In genomic region chr12:61781021-61781581, GRCh38 we compare ENCODE assay signal across 18 cellular contexts.
"Had no signal": no experiment of that assay in that cellular context is flagged by ENCODE, and none has a peak within 500 bp of the region (broad histone marks: within the 10 kb centered on the region; RNA-seq: fewer than 3 reads in every experiment).

No MANE protein-coding gene starts in this region.

- H3K36me3 Mint-ChIP-seq: activated naive CD8-positive, alpha-beta T cell treated with anti-CD3 and anti-CD28 coated beads, Interleukin-2, amount 10 ng/mL, durations not matched to agents 7 days and 5 days; memory B cell; stimulated activated effector memory CD8-positive, alpha-beta T cell treated with anti-CD3 and anti-CD28 coated beads, Interleukin-12 subunit alpha, Interleukin-12 subunit beta, amount 100 ng/mL, for 72 hours had no signal

- H3K4me3 ChIP-seq: heart left ventricle, sigmoid colon, thoracic aorta, upper lobe of right lung had no signal

- H3K4me1 ChIP-seq: heart left ventricle, upper lobe of right lung had no signal

- H3K27ac ChIP-seq: brain microvascular endothelial cell, heart left ventricle, sigmoid colon, thoracic aorta, upper lobe of right lung had no signal

- H3K27me3 Mint-ChIP-seq: activated CD4-positive, alpha-beta T cell treated with anti-CD3 and anti-CD28 coated beads, Interleukin-2, amount 10 ng/mL, durations not matched to agents 7 days and 5 days; memory B cell; natural killer cell treated with Interleukin-12 subunit alpha and Interleukin-12 subunit beta and Interleukin-15 and Interleukin-18, amount 100 ng/mL, for 72 hours had no signal

- H3K4me1 Mint-ChIP-seq: activated CD4-positive, alpha-beta T cell treated with anti-CD3 and anti-CD28 coated beads, Interleukin-2, amount 10 ng/mL, durations not matched to agents 7 days and 5 days; activated naive CD8-positive, alpha-beta T cell treated with anti-CD3 and anti-CD28 coated beads, Interleukin-2, amount 10 ng/mL, durations not matched to agents 7 days and 5 days; memory B cell; stimulated activated effector memory CD8-positive, alpha-beta T cell treated with anti-CD3 and anti-CD28 coated beads, Interleukin-12 subunit alpha, Interleukin-12 subunit beta, amount 100 ng/mL, for 72 hours had no signal

- H3K9me3 ChIP-seq: sigmoid colon, thoracic aorta, upper lobe of right lung had no signal

- H3K27me3 ChIP-seq: brain microvascular endothelial cell, heart left ventricle, sigmoid colon, upper lobe of right lung had no signal

- DNase-seq: activated CD4-positive, alpha-beta T cell treated with anti-CD3 and anti-CD28 coated beads, Interleukin-2, amount 10 ng/mL, durations not matched to agents 7 days and 5 days; activated CD8-positive, alpha-beta memory T cell treated with anti-CD3 and anti-CD28 coated beads for 24 hours; activated naive CD4-positive, alpha-beta T cell; activated naive CD8-positive, alpha-beta T cell treated with anti-CD3 and anti-CD28 coated beads, Interleukin-2, amount 10 ng/mL, durations not matched to agents 7 days and 5 days; brain microvascular endothelial cell; effector CD8-positive, alpha-beta T cell; heart left ventricle; islet precursor cell; left ventricle myocardium superior; sigmoid colon; stimulated activated CD4-positive, alpha-beta T cell treated with anti-CD3 and anti-CD28 coated beads, Interleukin-1b, Interleukin-23, amount 100 ng/mL, for 48 hours; T-helper 2 cell; upper lobe of right lung had no signal

- H3K9me3 Mint-ChIP-seq: activated CD4-positive, alpha-beta T cell treated with anti-CD3 and anti-CD28 coated beads, Interleukin-2, amount 10 ng/mL, durations not matched to agents 7 days and 5 days; activated naive CD8-positive, alpha-beta T cell treated with anti-CD3 and anti-CD28 coated beads, Interleukin-2, amount 10 ng/mL, durations not matched to agents 7 days and 5 days; activated T-helper 1 cell treated with anti-CD3 and anti-CD28 coated beads, Interleukin-12 subunit alpha, Interleukin-12 subunit beta, Interleukin-2, Interleukin-4 antibody, amounts not matched to agents 30 ng/mL and 10 ng/mL and 1 ng/mL, durations not matched to agents 14 hours and 24 hours and 36 hours had no signal

- H3K27ac Mint-ChIP-seq: activated CD4-positive, alpha-beta T cell treated with anti-CD3 and anti-CD28 coated beads, Interleukin-2, amount 10 ng/mL, durations not matched to agents 7 days and 5 days; activated naive CD8-positive, alpha-beta T cell treated with anti-CD3 and anti-CD28 coated beads, Interleukin-2, amount 10 ng/mL, durations not matched to agents 7 days and 5 days; activated T-helper 1 cell treated with anti-CD3 and anti-CD28 coated beads, Interleukin-12 subunit alpha, Interleukin-12 subunit beta, Interleukin-2, Interleukin-4 antibody, amounts not matched to agents 30 ng/mL and 10 ng/mL and 1 ng/mL, durations not matched to agents 14 hours and 24 hours and 36 hours; memory B cell; natural killer cell treated with Interleukin-12 subunit alpha and Interleukin-12 subunit beta and Interleukin-15 and Interleukin-18, amount 100 ng/mL, for 72 hours; stimulated activated effector memory CD8-positive, alpha-beta T cell treated with anti-CD3 and anti-CD28 coated beads, Interleukin-12 subunit alpha, Interleukin-12 subunit beta, amount 100 ng/mL, for 72 hours had no signal

- H3K36me3 ChIP-seq: brain microvascular endothelial cell, heart left ventricle, sigmoid colon, thoracic aorta, upper lobe of right lung had no signal

- ATAC-seq: heart left ventricle; left ventricle myocardium superior; natural killer cell treated with Interleukin-12 subunit alpha and Interleukin-12 subunit beta and Interleukin-15 and Interleukin-18, amount 100 ng/mL, for 72 hours; stimulated activated effector memory CD8-positive, alpha-beta T cell treated with anti-CD3 and anti-CD28 coated beads, Interleukin-12 subunit alpha, Interleukin-12 subunit beta, amount 100 ng/mL, for 72 hours; upper lobe of right lung had no signal

- H3K4me3 Mint-ChIP-seq: activated CD4-positive, alpha-beta T cell treated with anti-CD3 and anti-CD28 coated beads, Interleukin-2, amount 10 ng/mL, durations not matched to agents 7 days and 5 days; activated naive CD8-positive, alpha-beta T cell treated with anti-CD3 and anti-CD28 coated beads, Interleukin-2, amount 10 ng/mL, durations not matched to agents 7 days and 5 days; activated T-helper 1 cell treated with anti-CD3 and anti-CD28 coated beads, Interleukin-12 subunit alpha, Interleukin-12 subunit beta, Interleukin-2, Interleukin-4 antibody, amounts not matched to agents 30 ng/mL and 10 ng/mL and 1 ng/mL, durations not matched to agents 14 hours and 24 hours and 36 hours; memory B cell; natural killer cell treated with Interleukin-12 subunit alpha and Interleukin-12 subunit beta and Interleukin-15 and Interleukin-18, amount 100 ng/mL, for 72 hours; stimulated activated effector memory CD8-positive, alpha-beta T cell treated with anti-CD3 and anti-CD28 coated beads, Interleukin-12 subunit alpha, Interleukin-12 subunit beta, amount 100 ng/mL, for 72 hours had no signal
